11 cellular contexts compared by ENCODE assay signal in the genomic region with DNA sequence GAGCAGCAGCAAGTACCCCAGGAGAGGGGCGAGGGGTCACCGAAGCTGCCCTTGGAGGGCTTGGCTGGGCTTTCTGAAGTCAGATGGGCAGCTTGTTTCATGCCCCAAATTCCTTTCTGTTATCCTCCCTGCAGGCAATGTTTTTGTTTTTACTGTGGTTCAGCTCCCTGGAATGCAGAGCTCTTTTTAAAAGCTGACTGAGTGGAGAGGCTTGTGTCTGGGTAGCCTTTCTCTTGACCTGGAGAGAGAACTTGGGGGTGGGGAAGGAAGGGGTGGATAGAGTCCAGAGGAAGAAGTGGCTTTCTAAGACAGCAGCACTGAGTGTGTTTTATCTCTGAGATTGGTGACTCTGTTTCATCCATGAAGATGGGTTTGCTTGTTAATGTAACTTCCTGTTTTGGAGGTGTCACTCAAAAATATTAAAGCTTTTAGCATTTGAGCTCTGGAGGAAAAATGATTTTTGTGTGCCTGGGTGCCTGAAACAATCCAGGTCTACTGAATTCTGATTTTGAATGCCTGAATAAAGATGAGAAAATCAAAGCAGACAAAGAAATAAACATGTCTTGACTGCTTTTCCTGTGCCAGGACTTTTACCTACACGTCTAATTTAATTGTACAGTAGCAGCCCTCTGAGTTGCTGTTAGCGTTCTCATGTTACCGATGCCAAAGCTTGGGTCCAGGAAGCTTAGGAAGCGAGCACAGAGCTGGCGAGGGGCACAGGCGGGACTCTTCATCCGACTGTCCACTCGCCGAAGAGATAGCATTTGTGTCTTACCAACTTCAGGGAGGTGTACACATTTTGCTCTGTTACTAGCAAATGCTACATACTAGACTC.
DNase-seq lines count a peak whose midpoint lies in the region; ATAC-seq lines count a peak whose summit lies in the region.
"Had no signal": no experiment of that assay in that cellular context is flagged by ENCODE, and none has a peak within 500 bp of the region (broad histone marks: within the 10 kb centered on the region; RNA-seq: fewer than 3 reads in every experiment).

No MANE protein-coding gene starts in this region.

- H2AFZ ChIP-seq in neuron (ENCODE audit: low read depth, low read length), result peak overlapping the region; percentile 0

- H3K4me1 ChIP-seq in ectodermal cell (ENCODE audit: control insufficient read depth, insufficient read depth, low read length) (peaks cover 40% of the 10 kb centered on the region), neuron (ENCODE audit: insufficient read depth, low read length) (peaks cover 43% of the 10 kb centered on the region)

- no peaks in the 10 kb centered on the region for H3K27me3 ChIP-seq in ectodermal cell (ENCODE audit: control insufficient read depth, insufficient read depth, low read length, poor library complexity, severe bottlenecking)
- no peaks in the 10 kb centered on the region for H3K27me3 ChIP-seq in neuron (ENCODE audit: insufficient read depth, low read length)

- no peak for ATAC-seq in HG03432 (IDR thresholded peaks at IDR 0.05; ENCODE audit: unreplicated experiment)

- H3K4me3 ChIP-seq in ectodermal cell (ENCODE audit: insufficient read depth, low read depth, low read length), result peak overlapping the region; percentile 11
- no peak overlapping the region for H3K4me3 ChIP-seq in neuron (ENCODE audit: low read length)

- DNase-seq in Daoy (ENCODE audit: low read depth) (peak; percentile 83), NCI-H69 (lab: John Stamatoyannopoulos, UW) (peak; percentile 75), activated T-cell treated with anti-CD3 and anti-CD28 coated beads for 4 hours (no peak), NCI-H146 treated with DMSO at 0.1 percent for 48 hours (lab: John Stamatoyannopoulos, UW; ENCODE audit: unreplicated experiment) (no peak), NCI-H2107 treated with DMSO at 0.1 percent for 48 hours (lab: John Stamatoyannopoulos, UW; ENCODE audit: unreplicated experiment) (no peak)
- DNase-seq: activated T-cell treated with anti-CD3 and anti-CD28 coated beads, Interleukin-2, amount 50 U/mL, for 1 hour; head of caudate nucleus; stimulated activated CD4-positive, alpha-beta T cell treated with anti-CD3 and anti-CD28 coated beads, Interleukin-1b, Interleukin-23, amount 100 ng/mL, for 48 hours had no signal

- WGBS in ectodermal cell, 2 experiments, result 25 to 27% methylated on average over 11 of the region's 11 CpGs

- H3K9me3 ChIP-seq in ectodermal cell (ENCODE audit: control insufficient read depth, low read length), result no peaks in the 10 kb centered on the region
- no peaks in the 10 kb centered on the region for H3K9me3 ChIP-seq in neuron (ENCODE audit: low read length)

- no peaks in the 10 kb centered on the region for H3K36me3 ChIP-seq in ectodermal cell (ENCODE audit: control insufficient read depth, insufficient read depth, low read length)
- H3K36me3 ChIP-seq in neuron (ENCODE audit: insufficient read depth, low read length), result no peaks in the 10 kb centered on the region

- H3K27ac ChIP-seq in ectodermal cell (ENCODE audit: insufficient read depth, low read depth, low read length, poor library complexity, severe bottlenecking), result peak overlapping the region; percentile 70

Comparison
In these comparisons a context has a peak if more than half of its experiments do, and no peak if none do; other contexts are left out.
1. DNase-seq: peak in Daoy (single experiment) and NCI-H69 (single experiment); none in activated T-cell treated with anti-CD3 and anti-CD28 coated beads for 4 hours (single experiment), NCI-H146 treated with DMSO at 0.1 percent for 48 hours (single experiment) and NCI-H2107 treated with DMSO at 0.1 percent for 48 hours (single experiment).